24 cellular contexts compared by ENCODE assay signal in the genomic region with DNA sequence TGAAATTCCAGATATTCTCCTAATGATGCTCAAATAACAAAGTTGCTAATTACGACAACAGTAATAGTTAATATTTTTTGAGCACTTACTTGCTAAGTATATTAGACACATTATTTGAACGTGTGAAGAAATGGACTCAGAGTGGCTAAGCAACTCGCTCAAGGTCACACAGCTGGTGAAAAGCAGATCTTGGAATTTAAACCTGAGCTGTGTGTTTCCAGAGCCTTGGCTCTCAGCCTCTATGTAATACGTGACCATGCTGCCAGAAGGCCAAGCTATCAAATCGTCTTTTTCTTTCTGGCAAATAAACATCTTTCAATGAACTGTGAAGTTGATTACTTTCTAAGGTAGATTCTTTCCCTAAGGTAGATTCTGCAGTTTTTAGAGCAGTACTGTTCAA.
DNase-seq lines count a peak whose midpoint lies in the region; ATAC-seq, FAIRE-seq and TF ChIP-seq lines count a peak whose summit lies in the region.
"Had no signal": no experiment of that assay in that cellular context is flagged by ENCODE, and none has a peak within 500 bp of the region (broad histone marks: within the 10 kb centered on the region; RNA-seq: fewer than 3 reads in every experiment).

No MANE protein-coding gene starts in this region.

- H3K56ac ChIP-seq in H1 (replicated peaks; ENCODE audit: insufficient read length, low read depth, low read length) = no peak overlapping the region

- no peak overlapping the region for H2BK5ac ChIP-seq in H1 (ENCODE audit: low read depth, low read length)

- no peak overlapping the region for H2BK20ac ChIP-seq in H1 (ENCODE audit: low read length)

- no peak overlapping the region for H2BK15ac ChIP-seq in H1 (ENCODE audit: low read length)

- no peak for TF ChIP-seq EP300 in H1 (IDR thresholded peaks at IDR 0.05; ENCODE audit: borderline replicate concordance in 1 of 2, low read depth in 2 of 2, low read length in 2 of 2)

- H3K4me2 ChIP-seq in H1 (ENCODE audit: insufficient read depth in 1 of 2, low read depth in 2 of 2, low read length in 2 of 2) = no peak overlapping the region
- H3K4me2 ChIP-seq: BLaER1 had no signal

- no peak overlapping the region for H3K23ac ChIP-seq in H1 (ENCODE audit: insufficient read length)

- no peak for FAIRE-seq in H1 (lab: Jason Lieb, UNC)
- no peak for FAIRE-seq in pancreas (lab: Jason Lieb, UNC)
- FAIRE-seq: A204.1, GM12878 had no signal

- no peak overlapping the region for H3K14ac ChIP-seq in H1 (ENCODE audit: insufficient read length)

- no peaks in the 10 kb centered on the region for H3K4me1 ChIP-seq in H1 (replicated peaks in 1 of 4; ENCODE audit: control insufficient read depth in 3 of 4, insufficient read depth in 4 of 4, low read length in 3 of 4)
- H3K4me1 ChIP-seq in pancreas = peaks cover 19 to 45% (median 32%) of the 10 kb centered on the region in 3 donors
- H3K4me1 ChIP-seq: BE2C, BLaER1 had no signal

- no peaks in the 10 kb centered on the region for H3K27me3 ChIP-seq in H1 (replicated peaks in 1 of 4; ENCODE audit: control insufficient read depth in 3 of 4, extremely low read depth in 1 of 4, insufficient read depth in 3 of 4, low read length in 3 of 4)
- no peaks in the 10 kb centered on the region for H3K27me3 ChIP-seq in pancreas
- H3K27me3 ChIP-seq: BE2C, BLaER1 had no signal

- no peaks in the 10 kb centered on the region for H3K23me2 ChIP-seq in H1 (ENCODE audit: low read depth, low read length)

- no peak overlapping the region for H3K4me3 ChIP-seq in H1 (ENCODE audit: extremely low read depth in 1 of 4, insufficient read depth in 2 of 4, low read depth in 3 of 4, low read length in 4 of 4)
- H3K4me3 ChIP-seq in pancreas = no peak overlapping the region
- H3K4me3 ChIP-seq: BLaER1, GM12878 had no signal

- no peak overlapping the region for H3K18ac ChIP-seq in H1 (ENCODE audit: extremely low read depth, low read length)

- no peak overlapping the region for H3K4ac ChIP-seq in H1 (replicated peaks; ENCODE audit: insufficient read length, low read depth, low read length)

- DNase-seq in H1 (ENCODE audit: low read depth in 1 of 2, low spot score in 2 of 2) = no peak
- peak in 2 of 6 donors; percentile 9 to 18 for DNase-seq in pancreas
- no peak for DNase-seq in OCI-M2 (lab: John Stamatoyannopoulos, UW; ENCODE audit: unreplicated experiment)
- DNase-seq: 8988T; ACHN; BE2C; C1 segment of cervical spinal cord; CD4-positive, alpha-beta memory T cell; CD4-positive, CD25-positive, alpha-beta regulatory T cell; CD8-positive, alpha-beta memory T cell; COR-L47; DMS 273 treated with DMSO at 0.1 percent for 48 hours; DMS153; DMS53; DMS79; DND-41; EL; GDM1 had no signal

- ATAC-seq in pancreas = peak; percentile 43 to 61 (median 45)
- no peak for ATAC-seq in HG02970 (IDR thresholded peaks at IDR 0.05; ENCODE audit: low FRiP score, unreplicated experiment)
- ATAC-seq in GM18909 (IDR thresholded peaks at IDR 0.05; ENCODE audit: poor library complexity, unreplicated experiment) = no peak
- ATAC-seq: GM12878 had no signal

- H2BK120ac ChIP-seq in H1 (replicated peaks; ENCODE audit: low read depth, low read length) = peak overlapping the region; percentile 56

- intact Hi-C loops in pancreas (cut with DNase I) = no loop called here

- H3K27ac ChIP-seq in VCaP (peak overlapping the region; percentile 71), H1 (ENCODE audit: low read depth, low read length) (no peak overlapping the region), pancreas (no peak overlapping the region)
- H3K27ac ChIP-seq: BLaER1 had no signal

- no peak for TF ChIP-seq POLR2A in H1 (IDR thresholded peaks at IDR 0.05; ENCODE audit: control extremely low read depth in 1 of 2, low read depth in 2 of 2, low read length in 2 of 2)

- no peak overlapping the region for H2AK5ac ChIP-seq in H1 (ENCODE audit: low read depth, low read length)

- H4K20me1 ChIP-seq in H1 (replicated peaks in 1 of 2; ENCODE audit: control insufficient read depth in 1 of 2, insufficient read depth in 2 of 2, low read length in 2 of 2) = no peaks in the 10 kb centered on the region
- H4K20me1 ChIP-seq: BLaER1 had no signal

- H3K79me2 ChIP-seq in H1 (ENCODE audit: control insufficient read depth in 1 of 2, insufficient read depth in 2 of 2, low read length in 2 of 2) = no peaks in the 10 kb centered on the region

- POLR2A ChIA-PET in H1 (lab: Charles Lee; ENCODE audit: partially characterized antibody) = no interaction called here

- H2AFZ ChIP-seq in H1 (ENCODE audit: low read length) = no peak overlapping the region

- H3K9ac ChIP-seq in H1 (replicated peaks in 1 of 4; ENCODE audit: extremely low read depth in 1 of 4, low read depth in 3 of 4, low read length in 3 of 4) = no peak overlapping the region
- H3K9ac ChIP-seq: BLaER1 had no signal

- no peak overlapping the region for H4K8ac ChIP-seq in H1 (ENCODE audit: extremely low read depth, insufficient read depth, low read length)

- TF ChIP-seq CTCF in VCaP (conservative IDR thresholded peaks at IDR 0.05) = no peak
- TF ChIP-seq CTCF in H1 (IDR thresholded peaks at IDR 0.05; ENCODE audit: control extremely low read depth in 1 of 3, insufficient read depth in 1 of 3, low read depth in 1 of 3, low read length in 3 of 3) = no peak
- no peak for TF ChIP-seq CTCF in pancreas (IDR thresholded peaks at IDR 0.05)

- no peaks in the 10 kb centered on the region for H3K36me3 ChIP-seq in H1 (ENCODE audit: control insufficient read depth in 2 of 4, insufficient read depth in 4 of 4, low read length in 3 of 4)
- no peaks in the 10 kb centered on the region for H3K36me3 ChIP-seq in pancreas
- H3K36me3 ChIP-seq: BE2C, BLaER1 had no signal

- H3K9me3 ChIP-seq in H1 (ENCODE audit: insufficient read depth in 2 of 2, low read depth in 1 of 2, low read length in 1 of 2) = no peaks in the 10 kb centered on the region
- no peaks in the 10 kb centered on the region for H3K9me3 ChIP-seq in pancreas
- H3K9me3 ChIP-seq: BE2C, BLaER1 had no signal

- CTCF ChIA-PET in H1 (lab: Charles Lee; ENCODE audit: partially characterized antibody) = no interaction called here

- no peak overlapping the region for H4K91ac ChIP-seq in H1 (replicated peaks; ENCODE audit: insufficient read length, low read length)

- no peak overlapping the region for H4K5ac ChIP-seq in H1 (ENCODE audit: insufficient read length, low read depth, low read length)

- 94% methylated on average over 5 of the region's 5 CpGs; no CpG with 5 or more reads in 1 of the 2 experiments for WGBS in H1 (ENCODE audit: extremely low coverage in 1 of 2, insufficient coverage in 1 of 2, insufficient read length in 1 of 2, insufficient replicate concordance in 2 of 2, low coverage in 1 of 2, low lambda C conversion rate in 2 of 2, missing lambda C conversion rate in 1 of 2), 2 experiments
- WGBS in pancreas, 2 donors = 36 to 40% methylated on average over 5 of the region's 5 CpGs

- no peak overlapping the region for H2BK12ac ChIP-seq in H1 (ENCODE audit: low read depth, low read length)

- TF ChIP-seq RAD21 in H1 (IDR thresholded peaks at IDR 0.05 in 1 of 2, conservative IDR thresholded peaks at IDR 0.05 in 1 of 2; ENCODE audit: low read depth in 2 of 2, low read length in 2 of 2) = no peak

- H3K79me1 ChIP-seq in H1 (ENCODE audit: low read depth, low read length) = no peaks in the 10 kb centered on the region

TF ChIP-seq in H1, 55 proteins besides CTCF, POLR2A, EP300 and RAD21:
- TF ChIP-seq JUND (IDR thresholded peaks at IDR 0.05; ENCODE audit: low read length) (no peak), RBBP5 (IDR thresholded peaks at IDR 0.05; ENCODE audit: borderline replicate concordance, low read depth, low read length) (no peak), ZNF274 (IDR thresholded peaks at IDR 0.05; ENCODE audit: borderline replicate concordance, extremely low read depth, low read length) (no peak), SUZ12 (IDR thresholded peaks at IDR 0.05; ENCODE audit: low read length) (no peak), CBX5 (IDR thresholded peaks at IDR 0.05; ENCODE audit: low read depth, low read length) (no peak), SIN3A (conservative IDR thresholded peaks at IDR 0.05 in 1 of 2, IDR thresholded peaks at IDR 0.05 in 1 of 2; ENCODE audit: low read depth in 1 of 2, low read length in 2 of 2) (no peak), CTBP2 (IDR thresholded peaks at IDR 0.05; ENCODE audit: borderline replicate concordance, insufficient read depth, insufficient read length, low read length) (no peak), SRF (IDR thresholded peaks at IDR 0.05; ENCODE audit: low read depth, low read length) (no peak), MAFK (IDR thresholded peaks at IDR 0.05; ENCODE audit: low read depth, low read length) (no peak)

Comparison
In these comparisons a context has a peak if more than half of its experiments do, and no peak if none do; other contexts are left out.
1. ATAC-seq: peak in pancreas (4 of 4); none in HG02970 (single experiment) and GM18909 (single experiment).